Comparison of ENCODE assay signal across 7 cellular contexts in the genomic region with DNA sequence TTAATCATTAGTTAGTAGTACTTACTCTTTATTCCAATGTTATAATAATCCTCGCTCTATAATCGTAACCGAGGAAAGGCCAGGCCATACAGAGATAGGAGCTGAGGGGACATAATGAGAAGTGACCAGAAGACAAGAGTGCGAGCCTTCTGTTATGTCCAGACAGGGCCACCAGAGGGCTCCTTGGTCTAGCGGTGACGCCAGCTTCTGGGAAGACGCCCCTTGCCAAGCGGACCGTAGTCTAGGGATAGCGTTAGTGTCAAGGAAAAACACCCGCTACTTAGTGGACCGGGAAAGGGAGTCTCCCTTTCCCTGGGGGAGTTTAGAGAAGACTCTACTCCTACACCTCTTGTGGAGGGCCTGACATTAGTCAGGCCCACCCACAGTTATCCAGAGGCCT.
A peak's percentile ranks its signal among the peaks of the same experiment; 100 is the strongest.
DNase-seq lines count a peak whose midpoint lies in the region; ATAC-seq and TF ChIP-seq lines count a peak whose summit lies in the region.
"Not testable (repeated sequence)": the region's sequence is repeated elsewhere in the genome, so short reads cannot be mapped to it uniquely, and the experiment has no call there.

No MANE protein-coding gene starts in this region.

- not testable (repeated sequence) for H2BK20ac ChIP-seq in IMR-90 (ENCODE audit: low read depth, low read length)

- not testable (repeated sequence) for H2BK5ac ChIP-seq in IMR-90 (ENCODE audit: low read depth, low read length, poor library complexity, severe bottlenecking)

- not testable (repeated sequence) for H2BK120ac ChIP-seq in IMR-90 (ENCODE audit: low read depth, low read length)

- H3K4me3 Mint-ChIP-seq in endothelial cell (ENCODE audit: unreplicated experiment): not testable (repeated sequence)

- not testable (repeated sequence) for H4K8ac ChIP-seq in IMR-90 (ENCODE audit: low read depth in 2 of 2, low read length in 2 of 2)

- not testable (repeated sequence) for H3K9ac ChIP-seq in IMR-90 (ENCODE audit: low read depth, low read length); PC-3 (ENCODE audit: low read length)

- in situ Hi-C loops in IMR-90 (cut with MboI; ENCODE audit: low sequenced_read_pairs): not testable (repeated sequence)

- not testable (repeated sequence) for H3K18ac ChIP-seq in IMR-90 (ENCODE audit: low read depth, low read length)

- dilution Hi-C loops in IMR-90 (cut with HindIII; ENCODE audit: low sequenced_read_pairs, unreplicated experiment): not testable (repeated sequence)

- not testable (repeated sequence) for H2AK5ac ChIP-seq in IMR-90 (ENCODE audit: low read depth, low read length)

- H3K9me3 ChIP-seq in IMR-90 (ENCODE audit: control insufficient read depth, insufficient read depth, low read length); PC-3 (ENCODE audit: low read length): not testable (repeated sequence)

- not testable (repeated sequence) for H3K79me1 ChIP-seq in IMR-90 (ENCODE audit: low read depth in 1 of 2, low read length in 2 of 2)

- H3K4me1 Mint-ChIP-seq in endothelial cell (ENCODE audit: unreplicated experiment): not testable (repeated sequence)

- not testable (repeated sequence) for H3K9me2 ChIP-seq in PC-3 (replicated peaks; ENCODE audit: low read length)

- H4K91ac ChIP-seq in IMR-90 (ENCODE audit: insufficient read depth, low read depth, low read length): not testable (repeated sequence)

- not testable (repeated sequence) for H3K56ac ChIP-seq in IMR-90 (ENCODE audit: extremely low read depth, insufficient read depth, low read length)

- H3K23ac ChIP-seq in IMR-90 (ENCODE audit: low read depth, low read length): not testable (repeated sequence)

- not testable (repeated sequence) for H4K20me1 ChIP-seq in IMR-90 (ENCODE audit: insufficient read depth, low read length); PC-3 (ENCODE audit: low read length)

- H3K79me2 ChIP-seq in PC-3 (ENCODE audit: low read length): not testable (repeated sequence)

- not testable (repeated sequence) for H3K27me3 ChIP-seq in IMR-90 (ENCODE audit: control insufficient read depth, insufficient read depth, low read length); PC-3 (ENCODE audit: low read length)

- H3K9me3 Mint-ChIP-seq in endothelial cell (ENCODE audit: unreplicated experiment): not testable (repeated sequence)

- H3K9me1 ChIP-seq in IMR-90 (ENCODE audit: insufficient read depth, low read length): not testable (repeated sequence)

- DNase-seq in DMS53 (lab: John Stamatoyannopoulos, UW): peak; percentile 57
- not testable (repeated sequence) for DNase-seq in IMR-90
- DNase-seq in PC-3: peak; percentile 24
- DNase-seq in amniotic epithelial cell (ENCODE audit: low read depth): peak; percentile 43
- peak; percentile 44 for DNase-seq in endothelial cell (ENCODE audit: low spot score)
- peak; percentile 70 for DNase-seq in islet precursor cell
- DNase-seq in posterior vena cava (ENCODE audit: low spot score): peak; percentile 37

- not testable (repeated sequence) for H2AK9ac ChIP-seq in IMR-90 (replicated peaks; ENCODE audit: low read depth, low read length, poor library complexity)

- H3K4me3 ChIP-seq in IMR-90 (ENCODE audit: insufficient read depth, low read depth, low read length); PC-3 (ENCODE audit: low read length): not testable (repeated sequence)

- H4K5ac ChIP-seq in IMR-90 (ENCODE audit: low read depth, low read length): not testable (repeated sequence)

- POLR2A ChIA-PET in IMR-90 (lab: Charles Lee; ENCODE audit: unreplicated experiment); PC-3 (lab: Charles Lee; ENCODE audit: unreplicated experiment): not testable (repeated sequence)

- H3K4ac ChIP-seq in IMR-90 (ENCODE audit: low read depth, low read length): not testable (repeated sequence)

- TF ChIP-seq RAD21 in IMR-90 (IDR thresholded peaks at IDR 0.05; ENCODE audit: low read length): peak; percentile 28; the same call in 1 of the 2 replicates

- TF ChIP-seq POLR2A in IMR-90 (IDR thresholded peaks at IDR 0.05; ENCODE audit: low read depth, low read length): not testable (repeated sequence)

- not testable (repeated sequence) for H3K4me1 ChIP-seq in IMR-90 (ENCODE audit: control insufficient read depth, insufficient read depth, low read length); PC-3 (ENCODE audit: insufficient read depth, low read length)

- H3K27ac Mint-ChIP-seq in endothelial cell (ENCODE audit: unreplicated experiment): not testable (repeated sequence)

- ATAC-seq in IMR-90 (ENCODE audit: low read depth); PC-3: not testable (repeated sequence)

- not testable (repeated sequence) for H3K4me2 ChIP-seq in IMR-90 (ENCODE audit: low read depth, low read length); PC-3 (ENCODE audit: low read length)

- not testable (repeated sequence) for H3K36me3 ChIP-seq in IMR-90 (ENCODE audit: control insufficient read depth, insufficient read depth, low read length); PC-3 (ENCODE audit: low read depth, low read length)

- not testable (repeated sequence) for H3K27me3 Mint-ChIP-seq in endothelial cell (ENCODE audit: unreplicated experiment)

- not testable (repeated sequence) for H3K36me3 Mint-ChIP-seq in endothelial cell (ENCODE audit: low read depth, unreplicated experiment)

- H2BK15ac ChIP-seq in IMR-90 (ENCODE audit: low read depth, low read length): not testable (repeated sequence)

- TF ChIP-seq CTCF in IMR-90 (conservative IDR thresholded peaks at IDR 0.05; ENCODE audit: low read depth, low read length) (0 out of 2 replicates have a peak, but pooled peaks have one; percentile 9), PC-3 (conservative IDR thresholded peaks at IDR 0.05; ENCODE audit: low read depth, low read length) (peak; percentile 52; the same call in 1 of the 2 replicates), endothelial cell (IDR thresholded peaks at IDR 0.05; ENCODE audit: unreplicated experiment) (peak; percentile 38)

- H3K14ac ChIP-seq in IMR-90 (replicated peaks; ENCODE audit: low read depth, low read length): not testable (repeated sequence)

- H3K27ac ChIP-seq in IMR-90 (ENCODE audit: insufficient read depth, low read length); PC-3 (ENCODE audit: low read length): not testable (repeated sequence)

- intact Hi-C loops in IMR-90 (cut with micrococcal nuclease); PC-3 (cut with micrococcal nuclease); posterior vena cava (cut with DNase I): not testable (repeated sequence)

- CTCF ChIA-PET in IMR-90 (lab: Yijun Ruan, JAX); PC-3 (lab: Charles Lee): not testable (repeated sequence)

- not testable (repeated sequence) for H3F3A ChIP-seq in PC-3 (ENCODE audit: low read length, unreplicated experiment)

- BruUV-seq in IMR-90 (replicated peaks; lab: Mats Ljungman, UMichigan); PC-3 (replicated peaks; lab: Mats Ljungman, UMichigan): not testable (repeated sequence)

- WGBS in IMR-90 (ENCODE audit: extremely low coverage in 2 of 2, insufficient read length in 1 of 2), 2 experiments: 75% methylated on average over 1 of the region's 12 CpGs; no CpG with 5 or more reads in 1 of the 2 experiments

- H2AFZ ChIP-seq in IMR-90 (replicated peaks; ENCODE audit: low read length, poor library complexity); PC-3 (ENCODE audit: low read length): not testable (repeated sequence)
